In genomic region chr5:132831095-132831860, GRCh38 we compare ENCODE assay signal across 9 cellular contexts. TPM values are rescaled to one million over a fixed set of nuclear protein-coding genes. Genes with fewer than 3 reads are reported as not detected.
DNase-seq lines count a peak whose midpoint lies in the region; ATAC-seq, FAIRE-seq and TF ChIP-seq lines count a peak whose summit lies in the region.
"Had no signal": no experiment of that assay in that cellular context is flagged by ENCODE, and none has a peak within 500 bp of the region (broad histone marks: within the 10 kb centered on the region; RNA-seq: fewer than 3 reads in every experiment).

No MANE protein-coding gene starts in this region.

- peaks cover 4% of the 10 kb centered on the region; the same call in 1 of the 2 replicates for H3K23me2 ChIP-seq in H1 (ENCODE audit: low read depth, low read length)

- no peaks in the 10 kb centered on the region for H3K9me3 ChIP-seq in OCI-LY1 (ENCODE audit: low read length)
- no peaks in the 10 kb centered on the region for H3K9me3 ChIP-seq in H1 (ENCODE audit: insufficient read depth in 2 of 2, low read depth in 1 of 2, low read length in 1 of 2)
- H3K9me3 ChIP-seq in neural cell (ENCODE audit: low read length) = no peaks in the 10 kb centered on the region

- H3K14ac ChIP-seq in H1 (ENCODE audit: insufficient read length) = no peak overlapping the region

- H2AFZ ChIP-seq in OCI-LY1 (ENCODE audit: low read length) (no peak overlapping the region), H1 (ENCODE audit: low read length) (no peak overlapping the region), neural cell (ENCODE audit: low read depth, low read length) (no peak overlapping the region)

- POLR2A ChIA-PET in H1 (lab: Charles Lee; ENCODE audit: partially characterized antibody) = interaction anchor here (0.7 to 2.4 kb wide), 7 partner anchors 18 to 52 kb away, joined by 3 to 7 read pairs (median 4); partner anchors contain the start of genes GDF9, SOWAHA and UQCRQ

- no peak for TF ChIP-seq POLR2A in H1 (IDR thresholded peaks at IDR 0.05; ENCODE audit: control extremely low read depth in 1 of 2, low read depth in 2 of 2, low read length in 2 of 2)

- H4K91ac ChIP-seq in H1 (replicated peaks; ENCODE audit: insufficient read length, low read length) = no peak overlapping the region

- H3K9ac ChIP-seq in OCI-LY1 (ENCODE audit: low read length) (peak overlapping the region; percentile 74; the same call in 1 of the 2 replicates), H1 (replicated peaks in 1 of 4; ENCODE audit: extremely low read depth in 1 of 4, low read depth in 3 of 4, low read length in 3 of 4) (no peak overlapping the region), neural cell (ENCODE audit: low read length) (no peak overlapping the region)

- H4K20me1 ChIP-seq in OCI-LY1 (ENCODE audit: insufficient read depth, low read length) = no peaks in the 10 kb centered on the region
- no peaks in the 10 kb centered on the region for H4K20me1 ChIP-seq in H1 (replicated peaks in 1 of 2; ENCODE audit: control insufficient read depth in 1 of 2, insufficient read depth in 2 of 2, low read length in 2 of 2)
- no peaks in the 10 kb centered on the region for H4K20me1 ChIP-seq in neural cell (ENCODE audit: insufficient read depth)

- peak overlapping the region; percentile 91 for H3K4me2 ChIP-seq in OCI-LY1 (ENCODE audit: low read length)
- H3K4me2 ChIP-seq in H1 (ENCODE audit: insufficient read depth in 1 of 2, low read depth in 2 of 2, low read length in 2 of 2) = peak overlapping the region; percentile 12 to 81; a peak in 3 of 4 replicates
- H3K4me2 ChIP-seq in neural cell (ENCODE audit: low read length) = no peak overlapping the region

- no peak for TF ChIP-seq RAD21 in H1 (IDR thresholded peaks at IDR 0.05 in 1 of 2, conservative IDR thresholded peaks at IDR 0.05 in 1 of 2; ENCODE audit: low read depth in 2 of 2, low read length in 2 of 2)
- no peak for TF ChIP-seq RAD21 in neural cell (conservative IDR thresholded peaks at IDR 0.05)

- no peak overlapping the region for H3K4ac ChIP-seq in H1 (replicated peaks; ENCODE audit: insufficient read length, low read depth, low read length)

- no peak for FAIRE-seq in H1 (lab: Jason Lieb, UNC)

- H3K4me3 ChIP-seq in OCI-LY1 (ENCODE audit: low read depth, low read length, poor library complexity, severe bottlenecking) = peak overlapping the region; percentile 76
- peak overlapping the region; percentile 35 to 70 (median 40); a peak in 5 of 8 replicates for H3K4me3 ChIP-seq in H1 (ENCODE audit: extremely low read depth in 1 of 4, insufficient read depth in 2 of 4, low read depth in 3 of 4, low read length in 4 of 4)
- peak overlapping the region; percentile 65 for H3K4me3 ChIP-seq in neural cell (ENCODE audit: low read length)

- DNase-seq in H1 (ENCODE audit: low read depth in 1 of 2, low spot score in 2 of 2) (no peak), NCI-H748 treated with DMSO at 0.1 percent for 48 hours (lab: John Stamatoyannopoulos, UW) (no peak), HCEC 1CT (no peak)

- TF ChIP-seq CTCF in C4-2B (conservative IDR thresholded peaks at IDR 0.05) = no peak
- no peak for TF ChIP-seq CTCF in OCI-LY1 (IDR thresholded peaks at IDR 0.05; ENCODE audit: low read length)
- TF ChIP-seq CTCF in H1 (IDR thresholded peaks at IDR 0.05; ENCODE audit: control extremely low read depth in 1 of 3, insufficient read depth in 1 of 3, low read depth in 1 of 3, low read length in 3 of 3) = no peak
- TF ChIP-seq CTCF in neural cell (IDR thresholded peaks at IDR 0.05; ENCODE audit: poor library complexity, severe bottlenecking) = no peak

- H2BK120ac ChIP-seq in H1 (replicated peaks; ENCODE audit: low read depth, low read length) = no peak overlapping the region

- CTCF ChIA-PET in H1 (lab: Charles Lee; ENCODE audit: partially characterized antibody) = interaction anchor here (0.6 to 25.6 kb wide), 10 partner anchors 8 to 198 kb away, joined by 3 to 465 read pairs (median 3); partner anchors contain the start of genes CCNI2, GDF9, LEAP2 and UQCRQ

- H2BK12ac ChIP-seq in H1 (ENCODE audit: low read depth, low read length) = no peak overlapping the region

- H3K4me1 ChIP-seq in OCI-LY1 (ENCODE audit: insufficient read depth, low read length, severe bottlenecking) = peaks cover 5% of the 10 kb centered on the region
- H3K4me1 ChIP-seq in H1 (replicated peaks in 1 of 4; ENCODE audit: control insufficient read depth in 3 of 4, insufficient read depth in 4 of 4, low read length in 3 of 4) = peaks cover 0 to 7% (median 5%) of the 10 kb centered on the region in 4 experiments; a peak in 6 of 7 replicates

- H3K56ac ChIP-seq in H1 (replicated peaks; ENCODE audit: insufficient read length, low read depth, low read length) = no peak overlapping the region

- H3K79me1 ChIP-seq in H1 (ENCODE audit: low read depth, low read length) = no peaks in the 10 kb centered on the region

- no peaks in the 10 kb centered on the region for H3F3A ChIP-seq in OCI-LY1 (ENCODE audit: insufficient read depth, low read length)
- H3F3A ChIP-seq in neural cell (ENCODE audit: insufficient read depth, low read length, poor library complexity, severe bottlenecking) = no peaks in the 10 kb centered on the region

- H4K8ac ChIP-seq in H1 (ENCODE audit: extremely low read depth, insufficient read depth, low read length) = no peak overlapping the region

- H2BK5ac ChIP-seq in H1 (ENCODE audit: low read depth, low read length) = no peak overlapping the region

- H3K27me3 ChIP-seq in OCI-LY1 (ENCODE audit: insufficient read depth, low read length) = no peaks in the 10 kb centered on the region
- H3K27me3 ChIP-seq in H1 (replicated peaks in 1 of 4; ENCODE audit: control insufficient read depth in 3 of 4, extremely low read depth in 1 of 4, insufficient read depth in 3 of 4, low read length in 3 of 4) = peaks cover 25 to 53% (median 47%) of the 10 kb centered on the region in 4 experiments
- H3K27me3 ChIP-seq in neural cell (ENCODE audit: insufficient read depth, low read depth, low read length) = peaks cover 53% of the 10 kb centered on the region

- TF ChIP-seq EP300 in H1 (IDR thresholded peaks at IDR 0.05; ENCODE audit: borderline replicate concordance in 1 of 2, low read depth in 2 of 2, low read length in 2 of 2) (no peak), neural cell (conservative IDR thresholded peaks at IDR 0.05; ENCODE audit: poor library complexity, severe bottlenecking) (no peak)

- no peak overlapping the region for H4K5ac ChIP-seq in H1 (ENCODE audit: insufficient read length, low read depth, low read length)

- ATAC-seq in HG03342 (IDR thresholded peaks at IDR 0.05; ENCODE audit: unreplicated experiment) (no peak), HG02970 (IDR thresholded peaks at IDR 0.05; ENCODE audit: low FRiP score, unreplicated experiment) (no peak)

- H3K23ac ChIP-seq in H1 (ENCODE audit: insufficient read length) = no peak overlapping the region

- H3K36me3 ChIP-seq in OCI-LY1 (ENCODE audit: insufficient read depth, low read length) (no peaks in the 10 kb centered on the region), H1 (ENCODE audit: control insufficient read depth in 2 of 4, insufficient read depth in 4 of 4, low read length in 3 of 4) (no peaks in the 10 kb centered on the region), neural cell (ENCODE audit: insufficient read depth, low read length) (no peaks in the 10 kb centered on the region)

- no peak overlapping the region for H2BK20ac ChIP-seq in H1 (ENCODE audit: low read length)

- H3K27ac ChIP-seq in C4-2B (peak overlapping the region; percentile 82), OCI-LY1 (ENCODE audit: low read depth, low read length, poor library complexity, severe bottlenecking) (no peak overlapping the region), H1 (ENCODE audit: low read depth, low read length) (no peak overlapping the region), neural cell (ENCODE audit: low read length) (no peak overlapping the region)

- H2AK5ac ChIP-seq in H1 (ENCODE audit: low read depth, low read length) = no peak overlapping the region

- 66% methylated on average over 15 of the region's 15 CpGs; no CpG with 5 or more reads in 1 of the 2 experiments for WGBS in H1 (ENCODE audit: extremely low coverage in 1 of 2, insufficient coverage in 1 of 2, insufficient read length in 1 of 2, insufficient replicate concordance in 2 of 2, low coverage in 1 of 2, low lambda C conversion rate in 2 of 2, missing lambda C conversion rate in 1 of 2), 2 experiments

- no peak overlapping the region for H2BK15ac ChIP-seq in H1 (ENCODE audit: low read length)

- no peak overlapping the region for H3K18ac ChIP-seq in H1 (ENCODE audit: extremely low read depth, low read length)

- H3K9me2 ChIP-seq in OCI-LY1 (ENCODE audit: low read depth, low read length) = no peaks in the 10 kb centered on the region
- no peaks in the 10 kb centered on the region for H3K9me2 ChIP-seq in neural cell (ENCODE audit: insufficient read depth, low read length)

- H3K79me2 ChIP-seq in OCI-LY1 (ENCODE audit: insufficient read depth, low read length) = no peaks in the 10 kb centered on the region
- no peaks in the 10 kb centered on the region for H3K79me2 ChIP-seq in H1 (ENCODE audit: control insufficient read depth in 1 of 2, insufficient read depth in 2 of 2, low read length in 2 of 2)
- no peaks in the 10 kb centered on the region for H3K79me2 ChIP-seq in neural cell (replicated peaks; ENCODE audit: insufficient read depth, low read length)

RNA-seq across cellular contexts. Expression of gene SHROOM1, which starts 0.8 kb away (rescaled TPM):
- total RNA-seq in H1 (2021; fragmentation: NEBNext Ultra II Directional; extraction: Animal tissue kit (Norgen Biotek cat#: 25700)) = 5.2 and 5.7 TPM in 2 replicates
- polyA plus RNA-seq in H1 (2011; rRNA removed) = 3.9 and 11.8 TPM in 2 replicates
- polyA plus RNA-seq in H1 (2011; cell fraction: cytosol; rRNA removed) = 7.3 TPM
- polyA plus RNA-seq in H1 (2011; cell fraction: nucleus; rRNA removed) = 9.6 TPM
- polyA plus RNA-seq in H1 (2012, experiment 1 of 2) = 1.7 to 4.7 TPM (median 4.3 TPM) in 4 replicates
- polyA plus RNA-seq in H1 (2012, experiment 2 of 2) = 1.8 TPM
- polyA plus RNA-seq in H1 (2013, experiment 1 of 2) = 2.9 TPM
- 2.5 TPM for polyA plus RNA-seq in H1 (2013, experiment 2 of 2)
- 1.4 and 7.3 TPM in 2 replicates for polyA minus RNA-seq in H1 (2011; rRNA and poly(A)+ RNA removed)
- polyA minus RNA-seq in H1 (2011; cell fraction: cytosol; rRNA and poly(A)+ RNA removed) = 2.1 TPM
- 5.6 TPM for polyA minus RNA-seq in H1 (2011; cell fraction: nucleus; rRNA and poly(A)+ RNA removed)
- 0.84 and 1.8 TPM in 2 replicates for polyA plus RNA-seq in neural cell
- polyA minus RNA-seq in neural cell = 0.49 and 0.58 TPM in 2 replicates

RNA-seq across cellular contexts. Expression of gene SOWAHA, which starts 18.2 kb away (rescaled TPM):
- 0.09 and 0.10 TPM in 2 replicates for total RNA-seq in H1 (2021; fragmentation: NEBNext Ultra II Directional; extraction: Animal tissue kit (Norgen Biotek cat#: 25700))
- polyA plus RNA-seq in H1 (2011; rRNA removed) (0.11 and 0.17 TPM in 2 replicates), neural cell (23.4 and 26.9 TPM in 2 replicates)
- polyA plus RNA-seq in H1 (2011; cell fraction: cytosol; rRNA removed) = 0.06 TPM
- polyA plus RNA-seq in H1 (2011; cell fraction: nucleus; rRNA removed) = 0.11 TPM
- 0.05 to 0.13 TPM in 2 of 4 replicates, not detected in the others for polyA plus RNA-seq in H1 (2012, experiment 1 of 2)
- not detected for polyA plus RNA-seq in H1 (2012, experiment 2 of 2)
- polyA plus RNA-seq in H1 (2013, experiment 1 of 2) = 0.06 TPM
- 0.06 TPM for polyA plus RNA-seq in H1 (2013, experiment 2 of 2)
- polyA minus RNA-seq in H1 (2011; rRNA and poly(A)+ RNA removed) = 0.06 TPM in 1 of 2 replicates, not detected in the other
- polyA minus RNA-seq in H1 (2011; cell fraction: cytosol; rRNA and poly(A)+ RNA removed) = not detected
- polyA minus RNA-seq in H1 (2011; cell fraction: nucleus; rRNA and poly(A)+ RNA removed) = 0.20 TPM
- polyA minus RNA-seq in neural cell = 16.8 and 17.8 TPM in 2 replicates
- total RNA-seq: glomerular endothelial cell had no signal

RNA-seq across cellular contexts. Expression of gene GDF9, which starts 35.0 kb away (rescaled TPM):
- total RNA-seq in H1 (2021; fragmentation: NEBNext Ultra II Directional; extraction: Animal tissue kit (Norgen Biotek cat#: 25700)) = 0.34 TPM in 1 of 2 replicates, not detected in the other
- polyA plus RNA-seq in H1 (2011; rRNA removed) (0.14 and 0.22 TPM in 2 replicates), neural cell (4.6 and 5.1 TPM in 2 replicates)
- polyA plus RNA-seq in H1 (2011; cell fraction: cytosol; rRNA removed) = 0.32 TPM
- 0.29 TPM for polyA plus RNA-seq in H1 (2011; cell fraction: nucleus; rRNA removed)
- polyA plus RNA-seq in H1 (2012, experiment 1 of 2) = 0.14 to 0.27 TPM (median 0.20 TPM) in 4 replicates
- polyA plus RNA-seq in H1 (2012, experiment 2 of 2) = not detected
- polyA plus RNA-seq in H1 (2013, experiment 1 of 2) = 0.20 TPM
- polyA plus RNA-seq in H1 (2013, experiment 2 of 2) = 0.35 TPM
- 0.19 and 0.88 TPM in 2 replicates for polyA minus RNA-seq in H1 (2011; rRNA and poly(A)+ RNA removed)
- polyA minus RNA-seq in H1 (2011; cell fraction: cytosol; rRNA and poly(A)+ RNA removed) = not detected
- 0.40 TPM for polyA minus RNA-seq in H1 (2011; cell fraction: nucleus; rRNA and poly(A)+ RNA removed)
- polyA minus RNA-seq in neural cell = 3.2 and 3.9 TPM in 2 replicates

RNA-seq across cellular contexts. Expression of gene UQCRQ, which starts 35.2 kb away (rescaled TPM):
- total RNA-seq in H1 (2021; fragmentation: NEBNext Ultra II Directional; extraction: Animal tissue kit (Norgen Biotek cat#: 25700)) = 282 and 293 TPM in 2 replicates
- 177 and 195 TPM in 2 replicates for polyA plus RNA-seq in H1 (2011; rRNA removed)
- 180 TPM for polyA plus RNA-seq in H1 (2011; cell fraction: cytosol; rRNA removed)
- polyA plus RNA-seq in H1 (2011; cell fraction: nucleus; rRNA removed) = 145 TPM
- polyA plus RNA-seq in H1 (2012, experiment 1 of 2) = 223 to 374 TPM (median 268 TPM) in 4 replicates
- 178 TPM for polyA plus RNA-seq in H1 (2012, experiment 2 of 2)
- polyA plus RNA-seq in H1 (2013, experiment 1 of 2) = 550 TPM
- polyA plus RNA-seq in H1 (2013, experiment 2 of 2) = 597 TPM
- 18.8 and 18.9 TPM in 2 replicates for polyA minus RNA-seq in H1 (2011; rRNA and poly(A)+ RNA removed)
- polyA minus RNA-seq in H1 (2011; cell fraction: cytosol; rRNA and poly(A)+ RNA removed) = 47.9 TPM
- 51.4 TPM for polyA minus RNA-seq in H1 (2011; cell fraction: nucleus; rRNA and poly(A)+ RNA removed)
- 413 and 444 TPM in 2 replicates for polyA plus RNA-seq in neural cell
- 107 and 110 TPM in 2 replicates for polyA minus RNA-seq in neural cell

RNA-seq across cellular contexts. Expression of gene LEAP2, which starts 42.2 kb away (rescaled TPM):
- 1.1 and 2.9 TPM in 2 replicates for total RNA-seq in H1 (2021; fragmentation: NEBNext Ultra II Directional; extraction: Animal tissue kit (Norgen Biotek cat#: 25700))
- polyA plus RNA-seq in H1 (2011; rRNA removed) = 1.4 and 1.8 TPM in 2 replicates
- polyA plus RNA-seq in H1 (2011; cell fraction: cytosol; rRNA removed) = 2.4 TPM
- polyA plus RNA-seq in H1 (2011; cell fraction: nucleus; rRNA removed) = 3.5 TPM
- polyA plus RNA-seq in H1 (2012, experiment 1 of 2) = 1.8 to 3.9 TPM (median 1.9 TPM) in 4 replicates
- 0.29 TPM for polyA plus RNA-seq in H1 (2012, experiment 2 of 2)
- polyA plus RNA-seq in H1 (2013, experiment 1 of 2) = 2.4 TPM
- polyA plus RNA-seq in H1 (2013, experiment 2 of 2) = 2.4 TPM
- 1.7 TPM in 2 replicates for polyA minus RNA-seq in H1 (2011; rRNA and poly(A)+ RNA removed)
- 1.0 TPM for polyA minus RNA-seq in H1 (2011; cell fraction: cytosol; rRNA and poly(A)+ RNA removed)
- 2.0 TPM for polyA minus RNA-seq in H1 (2011; cell fraction: nucleus; rRNA and poly(A)+ RNA removed)
- polyA plus RNA-seq in neural cell = 1.1 and 1.6 TPM in 2 replicates
- 0.97 and 1.0 TPM in 2 replicates for polyA minus RNA-seq in neural cell

Comparison
In these comparisons a context has a peak if more than half of its experiments do, and no peak if none do; other contexts are left out.
1. RNA of gene SOWAHA, which starts 18.2 kb away (polyA plus RNA-seq): 23.4 to 26.9 TPM in neural cell; 0.05 to 0.17 TPM in H1; every median in the first group is over 10 times any median in the second.
2. Peak in every context shown above with its lines, with median percentiles within 50 percentile points of each other: H3K4me3 ChIP-seq.